In genomic region chr11:120801801-120802689, GRCh38 we compare ENCODE assay signal across 1 cellular context.
TF ChIP-seq lines count a peak whose summit lies in the region.

No MANE protein-coding gene starts in this region.

TF ChIP-seq in HepG2, 621 proteins besides CTCF, POLR2A, EP300 and RAD21 (continued from another document):
- TF ChIP-seq TFE3 (CRISPR knock-in tag; IDR thresholded peaks at IDR 0.05) (no peak), ZNF598 (CRISPR knock-in tag; IDR thresholded peaks at IDR 0.05; ENCODE audit: borderline replicate concordance) (peak; percentile 55; the same call in 1 of the 2 replicates), HES4 (CRISPR knock-in tag; IDR thresholded peaks at IDR 0.05; ENCODE audit: borderline replicate concordance) (no peak), ZZZ3 (CRISPR knock-in tag; IDR thresholded peaks at IDR 0.05; ENCODE audit: borderline replicate concordance) (no peak), MYNN (CRISPR knock-in tag; IDR thresholded peaks at IDR 0.05; ENCODE audit: low read depth) (no peak), FOXO4 (CRISPR knock-in tag; conservative IDR thresholded peaks at IDR 0.05) (no peak), SALL1 (CRISPR knock-in tag; IDR thresholded peaks at IDR 0.05) (0 out of 2 replicates have a peak, but pooled peaks have one; percentile 20), MNT (IDR thresholded peaks at IDR 0.05) (no peak), ZNF333 (CRISPR knock-in tag; IDR thresholded peaks at IDR 0.05; ENCODE audit: borderline replicate concordance) (no peak), HDAC6 (IDR thresholded peaks at IDR 0.05; ENCODE audit: low read depth, low read length) (no peak)
